In the genomic region with DNA sequence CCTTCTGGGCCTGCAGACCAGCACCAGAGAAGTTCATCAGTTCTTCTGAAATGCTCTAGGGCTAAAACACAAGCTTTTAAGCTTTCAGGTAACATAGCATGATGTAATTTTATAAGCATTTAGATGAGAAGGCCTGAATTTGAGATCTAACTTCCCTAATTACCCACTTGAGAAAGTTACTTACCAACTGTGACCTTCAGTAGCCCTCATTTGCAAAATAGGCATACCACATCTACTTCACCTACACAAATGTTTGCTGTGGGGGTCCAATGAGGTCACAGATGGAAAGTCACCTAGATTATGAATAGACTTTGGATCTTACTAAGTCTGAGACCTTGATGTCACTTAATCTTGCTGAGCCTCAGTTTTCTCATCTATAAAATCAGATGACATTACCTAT, we compare ENCODE assay signal across 28 cellular contexts.
"Had no signal": no experiment of that assay in that cellular context is flagged by ENCODE, and none has a peak within 500 bp of the region (broad histone marks: within the 10 kb centered on the region; RNA-seq: fewer than 3 reads in every experiment).

No MANE protein-coding gene starts in this region.

- H3K27ac ChIP-seq: brain microvascular endothelial cell, coronary artery, esophagus muscularis mucosa, foreskin keratinocyte had no signal

- DNase-seq: activated CD4-positive, alpha-beta T cell treated with anti-CD3 and anti-CD28 coated beads for 48 hours; activated CD4-positive, alpha-beta T cell treated with anti-CD3 and anti-CD28 coated beads, Interleukin-2, amount 50 U/mL, for 1 hour; activated CD4-positive, alpha-beta T cell treated with anti-CD3 and anti-CD28 coated beads, Interleukin-2, amount 50 U/mL, for 48 hours; activated CD8-positive, alpha-beta memory T cell treated with anti-CD3 and anti-CD28 coated beads for 24 hours; activated CD8-positive, alpha-beta T cell treated with anti-CD3 and anti-CD28 coated beads for 36 hours; activated effector memory CD4-positive, alpha-beta T cell treated with anti-CD3 and anti-CD28 coated beads, Interleukin-2, amount 50 U/mL, for 16 hours; activated naive CD4-positive, alpha-beta T cell treated with anti-CD3 and anti-CD28 coated beads for 36 hours; activated naive CD8-positive, alpha-beta T cell treated with anti-CD3 and anti-CD28 coated beads, Interleukin-2, amount 10 ng/mL, durations not matched to agents 7 days and 5 days; activated T-cell treated with anti-CD3 and anti-CD28 coated beads, Interleukin-2, amount 50 U/mL, for 48 hours; amniotic stem cell; anterior cingulate cortex; brain microvascular endothelial cell; dermis blood vessel endothelial cell; effector CD4-positive, alpha-beta T cell; effector memory CD8-positive, alpha-beta T cell; erythroblast; foreskin keratinocyte; gastrocnemius medialis; head of caudate nucleus; T-helper 2 cell had no signal

- H3K27ac Mint-ChIP-seq: activated CD8-positive, alpha-beta T cell treated with anti-CD3 and anti-CD28 coated beads for 36 hours; activated naive CD4-positive, alpha-beta T cell treated with anti-CD3 and anti-CD28 coated beads for 36 hours; activated naive CD4-positive, alpha-beta T cell treated with anti-CD3 and anti-CD28 coated beads, Interleukin-2, amount 50 U/mL, for 24 hours; activated naive CD8-positive, alpha-beta T cell treated with anti-CD3 and anti-CD28 coated beads, Interleukin-2, amount 10 ng/mL, durations not matched to agents 7 days and 5 days; activated T-helper 1 cell treated with anti-CD3 and anti-CD28 coated beads, Interleukin-12 subunit alpha, Interleukin-12 subunit beta, Interleukin-2, Interleukin-4 antibody, amounts not matched to agents 30 ng/mL and 10 ng/mL and 1 ng/mL, durations not matched to agents 14 hours and 24 hours and 36 hours; activated T-helper 2 cell treated with anti-CD3 and anti-CD28 coated beads, Interferon-gamma antibody, Interleukin-2, Interleukin-4, amounts not matched to agents 10 μg/mL and 5 μg/mL and 100 μg/mL, durations not matched to agents 14 hours and 24 hours and 36 hours; WTC11 had no signal

- H3K27me3 Mint-ChIP-seq: activated CD8-positive, alpha-beta T cell treated with anti-CD3 and anti-CD28 coated beads for 36 hours; activated naive CD4-positive, alpha-beta T cell treated with anti-CD3 and anti-CD28 coated beads, Interleukin-2, amount 50 U/mL, for 24 hours; activated naive CD8-positive, alpha-beta T cell treated with anti-CD3 and anti-CD28 coated beads, Interleukin-2, amount 10 ng/mL, durations not matched to agents 7 days and 5 days; central memory CD8-positive, alpha-beta T cell; effector memory CD8-positive, alpha-beta T cell had no signal

- H3K4me1 ChIP-seq: esophagus muscularis mucosa had no signal

- H3K36me3 Mint-ChIP-seq: activated naive CD8-positive, alpha-beta T cell treated with anti-CD3 and anti-CD28 coated beads, Interleukin-2, amount 10 ng/mL, durations not matched to agents 7 days and 5 days had no signal

- H3K9me3 Mint-ChIP-seq: activated CD8-positive, alpha-beta T cell treated with anti-CD3 and anti-CD28 coated beads for 36 hours; activated naive CD4-positive, alpha-beta T cell treated with anti-CD3 and anti-CD28 coated beads for 36 hours; activated naive CD4-positive, alpha-beta T cell treated with anti-CD3 and anti-CD28 coated beads, Interleukin-2, amount 50 U/mL, for 24 hours; activated naive CD8-positive, alpha-beta T cell treated with anti-CD3 and anti-CD28 coated beads, Interleukin-2, amount 10 ng/mL, durations not matched to agents 7 days and 5 days; activated T-helper 1 cell treated with anti-CD3 and anti-CD28 coated beads, Interleukin-12 subunit alpha, Interleukin-12 subunit beta, Interleukin-2, Interleukin-4 antibody, amounts not matched to agents 30 ng/mL and 10 ng/mL and 1 ng/mL, durations not matched to agents 14 hours and 24 hours and 36 hours; activated T-helper 2 cell treated with anti-CD3 and anti-CD28 coated beads, Interferon-gamma antibody, Interleukin-2, Interleukin-4, amounts not matched to agents 10 μg/mL and 5 μg/mL and 100 μg/mL, durations not matched to agents 14 hours and 24 hours and 36 hours; central memory CD8-positive, alpha-beta T cell; effector memory CD8-positive, alpha-beta T cell; WTC11 had no signal

- ATAC-seq: activated CD4-positive, CD25-positive, alpha-beta regulatory T cell treated with anti-CD3 and anti-CD28 coated beads, Interleukin-2, amount 50 U/mL, for 24 hours; activated CD8-positive, alpha-beta T cell treated with anti-CD3 and anti-CD28 coated beads for 36 hours; effector memory CD8-positive, alpha-beta T cell; foreskin keratinocyte; gastrocnemius medialis; WTC11 had no signal

- H3K4me3 ChIP-seq: coronary artery, esophagus muscularis mucosa, gastrocnemius medialis had no signal

- H3K4me1 Mint-ChIP-seq: activated naive CD4-positive, alpha-beta T cell treated with anti-CD3 and anti-CD28 coated beads, Interleukin-2, amount 50 U/mL, for 24 hours; activated naive CD8-positive, alpha-beta T cell treated with anti-CD3 and anti-CD28 coated beads, Interleukin-2, amount 10 ng/mL, durations not matched to agents 7 days and 5 days; central memory CD8-positive, alpha-beta T cell; WTC11 had no signal

- H3K27me3 ChIP-seq: brain microvascular endothelial cell, esophagus muscularis mucosa, foreskin keratinocyte, gastrocnemius medialis had no signal

- H3K4me3 Mint-ChIP-seq: activated CD8-positive, alpha-beta T cell treated with anti-CD3 and anti-CD28 coated beads for 36 hours; activated naive CD4-positive, alpha-beta T cell treated with anti-CD3 and anti-CD28 coated beads for 36 hours; activated naive CD4-positive, alpha-beta T cell treated with anti-CD3 and anti-CD28 coated beads, Interleukin-2, amount 50 U/mL, for 24 hours; activated naive CD8-positive, alpha-beta T cell treated with anti-CD3 and anti-CD28 coated beads, Interleukin-2, amount 10 ng/mL, durations not matched to agents 7 days and 5 days; activated T-helper 1 cell treated with anti-CD3 and anti-CD28 coated beads, Interleukin-12 subunit alpha, Interleukin-12 subunit beta, Interleukin-2, Interleukin-4 antibody, amounts not matched to agents 30 ng/mL and 10 ng/mL and 1 ng/mL, durations not matched to agents 14 hours and 24 hours and 36 hours; central memory CD8-positive, alpha-beta T cell; effector memory CD8-positive, alpha-beta T cell; WTC11 had no signal
